1 cellular context compared by ENCODE assay signal in genomic region chr1:247390116-247390791, GRCh38.
TF ChIP-seq lines count a peak whose summit lies in the region.

No MANE protein-coding gene starts in this region.

TF ChIP-seq in K562, 482 proteins besides CTCF, POLR2A, EP300 and RAD21 (continued from another document and continues in another):
- no peak for TF ChIP-seq HNRNPL (IDR thresholded peaks at IDR 0.05; ENCODE audit: low read depth, low read length)
- TF ChIP-seq NBN (IDR thresholded peaks at IDR 0.05; ENCODE audit: low read depth) = no peak
- TF ChIP-seq ZNF324 (CRISPR knock-in tag; IDR thresholded peaks at IDR 0.05) = no peak
- TF ChIP-seq GABPA (tag; conservative IDR thresholded peaks at IDR 0.05; ENCODE audit: low read depth) = peak; percentile 59
- TF ChIP-seq ZNF395 (CRISPR knock-in tag; IDR thresholded peaks at IDR 0.05) = 0 out of 2 replicates have a peak, but pooled peaks have one; percentile 29
- TF ChIP-seq CCNT2 (IDR thresholded peaks at IDR 0.05; ENCODE audit: borderline replicate concordance, extremely low read depth, insufficient read length, low read depth, low read length) = no peak
- TF ChIP-seq CBX5 (IDR thresholded peaks at IDR 0.05; ENCODE audit: borderline replicate concordance, low read depth) = peak; percentile 24; the same call in 1 of the 2 replicates
- no peak for TF ChIP-seq ZFPM2 (CRISPR knock-in tag; IDR thresholded peaks at IDR 0.05)
- no peak for TF ChIP-seq MED1 (CRISPR knock-in tag; IDR thresholded peaks at IDR 0.05; ENCODE audit: borderline replicate concordance)
- no peak for TF ChIP-seq OTX1 (CRISPR knock-in tag; IDR thresholded peaks at IDR 0.05)
- TF ChIP-seq, protein P1, sequence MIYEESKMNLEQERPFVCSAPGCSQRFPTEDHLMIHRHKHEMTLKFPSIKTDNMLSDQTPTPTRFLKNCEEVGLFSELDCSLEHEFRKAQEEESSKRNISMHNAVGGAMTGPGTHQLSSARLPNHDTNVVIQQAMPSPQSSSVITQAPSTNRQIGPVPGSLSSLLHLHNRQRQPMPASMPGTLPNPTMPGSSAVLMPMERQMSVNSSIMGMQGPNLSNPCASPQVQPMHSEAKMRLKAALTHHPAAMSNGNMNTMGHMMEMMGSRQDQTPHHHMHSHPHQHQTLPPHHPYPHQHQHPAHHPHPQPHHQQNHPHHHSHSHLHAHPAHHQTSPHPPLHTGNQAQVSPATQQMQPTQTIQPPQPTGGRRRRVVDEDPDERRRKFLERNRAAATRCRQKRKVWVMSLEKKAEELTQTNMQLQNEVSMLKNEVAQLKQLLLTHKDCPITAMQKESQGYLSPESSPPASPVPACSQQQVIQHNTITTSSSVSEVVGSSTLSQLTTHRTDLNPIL (CRISPR knock-in tag; IDR thresholded peaks at IDR 0.05) = no peak
- TF ChIP-seq, protein P2, sequence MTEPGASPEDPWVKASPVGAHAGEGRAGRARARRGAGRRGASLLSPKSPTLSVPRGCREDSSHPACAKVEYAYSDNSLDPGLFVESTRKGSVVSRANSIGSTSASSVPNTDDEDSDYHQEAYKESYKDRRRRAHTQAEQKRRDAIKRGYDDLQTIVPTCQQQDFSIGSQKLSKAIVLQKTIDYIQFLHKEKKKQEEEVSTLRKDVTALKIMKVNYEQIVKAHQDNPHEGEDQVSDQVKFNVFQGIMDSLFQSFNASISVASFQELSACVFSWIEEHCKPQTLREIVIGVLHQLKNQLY (CRISPR knock-in tag; conservative IDR thresholded peaks at IDR 0.05) = no peak
- TF ChIP-seq, protein P3, sequence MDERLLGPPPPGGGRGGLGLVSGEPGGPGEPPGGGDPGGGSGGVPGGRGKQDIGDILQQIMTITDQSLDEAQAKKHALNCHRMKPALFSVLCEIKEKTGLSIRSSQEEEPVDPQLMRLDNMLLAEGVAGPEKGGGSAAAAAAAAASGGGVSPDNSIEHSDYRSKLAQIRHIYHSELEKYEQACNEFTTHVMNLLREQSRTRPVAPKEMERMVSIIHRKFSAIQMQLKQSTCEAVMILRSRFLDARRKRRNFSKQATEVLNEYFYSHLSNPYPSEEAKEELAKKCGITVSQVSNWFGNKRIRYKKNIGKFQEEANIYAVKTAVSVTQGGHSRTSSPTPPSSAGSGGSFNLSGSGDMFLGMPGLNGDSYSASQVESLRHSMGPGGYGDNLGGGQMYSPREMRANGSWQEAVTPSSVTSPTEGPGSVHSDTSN (CRISPR knock-in tag; IDR thresholded peaks at IDR 0.05; ENCODE audit: low read depth) = no peak
- TF ChIP-seq, protein P3 (tag; conservative IDR thresholded peaks at IDR 0.05; ENCODE audit: low read depth) = 0 out of 2 replicates have a peak, but pooled peaks have one; percentile 12
- peak; percentile 60; the same call in 1 of the 2 replicates for TF ChIP-seq CREM (IDR thresholded peaks at IDR 0.05; ENCODE audit: low read depth)
- no peak for TF ChIP-seq FOXM1 (IDR thresholded peaks at IDR 0.05; ENCODE audit: low read depth)
- TF ChIP-seq FOXM1 (CRISPR knock-in tag; IDR thresholded peaks at IDR 0.05; ENCODE audit: low read depth) = no peak
- no peak for TF ChIP-seq ETV5 (CRISPR knock-in tag; IDR thresholded peaks at IDR 0.05; ENCODE audit: low read depth)
- TF ChIP-seq POLR2G (IDR thresholded peaks at IDR 0.05; ENCODE audit: low read depth, low read length) = no peak
- no peak for TF ChIP-seq CHCHD3 (CRISPR knock-in tag; IDR thresholded peaks at IDR 0.05)
- peak; percentile 35; the same call in 1 of the 2 replicates for TF ChIP-seq ATF7 (IDR thresholded peaks at IDR 0.05)
- TF ChIP-seq ZNF507 (tag; conservative IDR thresholded peaks at IDR 0.05) = no peak
- TF ChIP-seq HDAC2 (IDR thresholded peaks at IDR 0.05) = no peak
- no peak for TF ChIP-seq FUS (optimal IDR thresholded peaks at IDR 0.05; ENCODE audit: low read depth, low read length)
- no peak for TF ChIP-seq ZNF695 (CRISPR knock-in tag; IDR thresholded peaks at IDR 0.05)
- TF ChIP-seq KLF16 (IDR thresholded peaks at IDR 0.05) = peak; percentile 55; the same call in 1 of the 2 replicates
- no peak for TF ChIP-seq NCOR1 (IDR thresholded peaks at IDR 0.05)
- TF ChIP-seq, protein P4, sequence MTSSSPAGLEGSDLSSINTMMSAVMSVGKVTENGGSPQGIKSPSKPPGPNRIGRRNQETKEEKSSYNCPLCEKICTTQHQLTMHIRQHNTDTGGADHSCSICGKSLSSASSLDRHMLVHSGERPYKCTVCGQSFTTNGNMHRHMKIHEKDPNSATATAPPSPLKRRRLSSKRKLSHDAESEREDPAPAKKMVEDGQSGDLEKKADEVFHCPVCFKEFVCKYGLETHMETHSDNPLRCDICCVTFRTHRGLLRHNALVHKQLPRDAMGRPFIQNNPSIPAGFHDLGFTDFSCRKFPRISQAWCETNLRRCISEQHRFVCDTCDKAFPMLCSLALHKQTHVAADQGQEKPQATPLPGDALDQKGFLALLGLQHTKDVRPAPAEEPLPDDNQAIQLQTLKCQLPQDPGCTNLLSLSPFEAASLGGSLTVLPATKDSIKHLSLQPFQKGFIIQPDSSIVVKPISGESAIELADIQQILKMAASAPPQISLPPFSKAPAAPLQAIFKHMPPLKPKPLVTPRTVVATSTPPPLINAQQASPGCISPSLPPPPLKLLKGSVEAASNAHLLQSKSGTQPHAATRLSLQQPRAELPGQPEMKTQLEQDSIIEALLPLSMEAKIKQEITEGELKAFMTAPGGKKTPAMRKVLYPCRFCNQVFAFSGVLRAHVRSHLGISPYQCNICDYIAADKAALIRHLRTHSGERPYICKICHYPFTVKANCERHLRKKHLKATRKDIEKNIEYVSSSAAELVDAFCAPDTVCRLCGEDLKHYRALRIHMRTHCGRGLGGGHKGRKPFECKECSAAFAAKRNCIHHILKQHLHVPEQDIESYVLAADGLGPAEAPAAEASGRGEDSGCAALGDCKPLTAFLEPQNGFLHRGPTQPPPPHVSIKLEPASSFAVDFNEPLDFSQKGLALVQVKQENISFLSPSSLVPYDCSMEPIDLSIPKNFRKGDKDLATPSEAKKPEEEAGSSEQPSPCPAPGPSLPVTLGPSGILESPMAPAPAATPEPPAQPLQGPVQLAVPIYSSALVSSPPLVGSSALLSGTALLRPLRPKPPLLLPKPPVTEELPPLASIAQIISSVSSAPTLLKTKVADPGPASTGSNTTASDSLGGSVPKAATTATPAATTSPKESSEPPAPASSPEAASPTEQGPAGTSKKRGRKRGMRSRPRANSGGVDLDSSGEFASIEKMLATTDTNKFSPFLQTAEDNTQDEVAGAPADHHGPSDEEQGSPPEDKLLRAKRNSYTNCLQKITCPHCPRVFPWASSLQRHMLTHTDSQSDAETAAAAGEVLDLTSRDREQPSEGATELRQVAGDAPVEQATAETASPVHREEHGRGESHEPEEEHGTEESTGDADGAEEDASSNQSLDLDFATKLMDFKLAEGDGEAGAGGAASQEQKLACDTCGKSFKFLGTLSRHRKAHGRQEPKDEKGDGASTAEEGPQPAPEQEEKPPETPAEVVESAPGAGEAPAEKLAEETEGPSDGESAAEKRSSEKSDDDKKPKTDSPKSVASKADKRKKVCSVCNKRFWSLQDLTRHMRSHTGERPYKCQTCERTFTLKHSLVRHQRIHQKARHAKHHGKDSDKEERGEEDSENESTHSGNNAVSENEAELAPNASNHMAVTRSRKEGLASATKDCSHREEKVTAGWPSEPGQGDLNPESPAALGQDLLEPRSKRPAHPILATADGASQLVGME (CRISPR knock-in tag; IDR thresholded peaks at IDR 0.05) = peak; percentile 78; the same call in 1 of the 2 replicates
- TF ChIP-seq NRF1 (conservative IDR thresholded peaks at IDR 0.05 in 1 of 2, IDR thresholded peaks at IDR 0.05 in 1 of 2) = no peak
- no peak for TF ChIP-seq ESRRA (IDR thresholded peaks at IDR 0.05; ENCODE audit: borderline replicate concordance, low read depth)
- TF ChIP-seq, protein P5, sequence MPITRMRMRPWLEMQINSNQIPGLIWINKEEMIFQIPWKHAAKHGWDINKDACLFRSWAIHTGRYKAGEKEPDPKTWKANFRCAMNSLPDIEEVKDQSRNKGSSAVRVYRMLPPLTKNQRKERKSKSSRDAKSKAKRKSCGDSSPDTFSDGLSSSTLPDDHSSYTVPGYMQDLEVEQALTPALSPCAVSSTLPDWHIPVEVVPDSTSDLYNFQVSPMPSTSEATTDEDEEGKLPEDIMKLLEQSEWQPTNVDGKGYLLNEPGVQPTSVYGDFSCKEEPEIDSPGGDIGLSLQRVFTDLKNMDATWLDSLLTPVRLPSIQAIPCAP (CRISPR knock-in tag; IDR thresholded peaks at IDR 0.05; ENCODE audit: borderline replicate concordance) = no peak
- TF ChIP-seq ZKSCAN8 (CRISPR knock-in tag; IDR thresholded peaks at IDR 0.05) = no peak
- no peak for TF ChIP-seq ID3 (CRISPR knock-in tag; IDR thresholded peaks at IDR 0.05)
- no peak for TF ChIP-seq ID3 (tag; IDR thresholded peaks at IDR 0.05)
- TF ChIP-seq ELF4 (CRISPR knock-in tag; IDR thresholded peaks at IDR 0.05) = no peak
- TF ChIP-seq UBTF (IDR thresholded peaks at IDR 0.05; ENCODE audit: borderline replicate concordance in 1 of 2, low read depth in 2 of 2, low read length in 2 of 2) = peak; percentile 99 to 100
- no peak for TF ChIP-seq GTF2E2 (tag; IDR thresholded peaks at IDR 0.05)
- TF ChIP-seq SP1 (CRISPR knock-in tag; IDR thresholded peaks at IDR 0.05) = no peak
- TF ChIP-seq, protein P6, sequence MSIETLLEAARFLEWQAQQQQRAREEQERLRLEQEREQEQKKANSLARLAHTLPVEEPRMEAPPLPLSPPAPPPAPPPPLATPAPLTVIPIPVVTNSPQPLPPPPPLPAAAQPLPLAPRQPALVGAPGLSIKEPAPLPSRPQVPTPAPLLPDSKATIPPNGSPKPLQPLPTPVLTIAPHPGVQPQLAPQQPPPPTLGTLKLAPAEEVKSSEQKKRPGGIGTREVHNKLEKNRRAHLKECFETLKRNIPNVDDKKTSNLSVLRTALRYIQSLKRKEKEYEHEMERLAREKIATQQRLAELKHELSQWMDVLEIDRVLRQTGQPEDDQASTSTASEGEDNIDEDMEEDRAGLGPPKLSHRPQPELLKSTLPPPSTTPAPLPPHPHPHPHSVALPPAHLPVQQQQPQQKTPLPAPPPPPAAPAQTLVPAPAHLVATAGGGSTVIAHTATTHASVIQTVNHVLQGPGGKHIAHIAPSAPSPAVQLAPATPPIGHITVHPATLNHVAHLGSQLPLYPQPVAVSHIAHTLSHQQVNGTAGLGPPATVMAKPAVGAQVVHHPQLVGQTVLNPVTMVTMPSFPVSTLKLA (conservative IDR thresholded peaks at IDR 0.05) = no peak
- no peak for TF ChIP-seq MITF (IDR thresholded peaks at IDR 0.05)
- TF ChIP-seq PHB (CRISPR knock-in tag; IDR thresholded peaks at IDR 0.05) = no peak
